Comparison of ENCODE assay signal across 29 cellular contexts in the genomic region with DNA sequence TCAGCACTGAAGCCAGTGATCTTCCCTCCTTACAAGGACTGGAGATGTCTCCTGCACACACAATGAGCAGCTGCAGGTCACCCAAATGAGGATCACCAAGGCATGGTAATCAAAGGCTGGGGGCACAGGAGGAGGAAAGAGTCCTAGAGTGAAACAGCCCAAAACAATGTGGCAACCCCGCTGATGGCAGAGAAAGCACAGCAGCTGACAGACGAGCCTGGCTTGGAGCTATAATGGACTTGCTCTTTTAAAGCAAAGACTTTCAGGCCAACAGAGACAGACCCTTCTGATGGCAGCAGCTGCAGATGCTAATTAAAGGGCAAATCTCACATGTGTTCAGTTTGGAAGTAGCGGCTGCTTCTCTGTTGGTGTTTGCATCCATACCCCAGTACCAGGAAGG.
"Had no signal": no experiment of that assay in that cellular context is flagged by ENCODE, and none has a peak within 500 bp of the region (broad histone marks: within the 10 kb centered on the region; RNA-seq: fewer than 3 reads in every experiment).

No MANE protein-coding gene starts in this region.

- H3K4me1 Mint-ChIP-seq: immature natural killer cell; naive thymus-derived CD4-positive, alpha-beta T cell; stimulated activated effector memory CD8-positive, alpha-beta T cell treated with anti-CD3 and anti-CD28 coated beads, Interleukin-12 subunit alpha, Interleukin-12 subunit beta, amount 100 ng/mL, for 72 hours had no signal

- H3K4me3 Mint-ChIP-seq: immature natural killer cell; naive thymus-derived CD4-positive, alpha-beta T cell; natural killer cell treated with Interleukin-12 subunit alpha and Interleukin-12 subunit beta and Interleukin-15 and Interleukin-18, amount 100 ng/mL, for 72 hours; neural crest cell; stimulated activated effector memory CD8-positive, alpha-beta T cell treated with anti-CD3 and anti-CD28 coated beads, Interleukin-12 subunit alpha, Interleukin-12 subunit beta, amount 100 ng/mL, for 72 hours; stimulated activated naive CD8-positive, alpha-beta T cell treated with anti-CD3 and anti-CD28 coated beads, Interleukin-15, Interleukin-2, amounts not matched to agents 100 ng/mL and 50 ng/mL, for 24 hours; type B pancreatic cell had no signal

- DNase-seq: hypothalamus; immature natural killer cell; kidney; left colon; left lung; lower lobe of right lung; mammary epithelial cell; mesenchymal stem cell; naive thymus-derived CD4-positive, alpha-beta T cell; pancreas; posterior cingulate gyrus; retina; right cardiac atrium; small intestine; spleen; stimulated activated CD4-positive, alpha-beta T cell treated with anti-CD3 and anti-CD28 coated beads, Interleukin-4, amount 100 ng/mL, for 24 hours; stimulated activated naive CD4-positive, alpha-beta T cell; tibial artery; uterus had no signal

- H3K9me3 Mint-ChIP-seq: immature natural killer cell; natural killer cell treated with Interleukin-12 subunit alpha and Interleukin-12 subunit beta and Interleukin-15 and Interleukin-18, amount 100 ng/mL, for 72 hours; neural crest cell had no signal

- H3K36me3 ChIP-seq: left lung, lower lobe of right lung, pancreas, prostate gland, suprapubic skin, thoracic aorta, tibial artery, uterus had no signal

- H3K27me3 ChIP-seq: left lung, pancreas, spleen, suprapubic skin, tibial artery, uterus had no signal

- ATAC-seq: left colon; left lung; lower lobe of right lung; naive thymus-derived CD4-positive, alpha-beta T cell; natural killer cell treated with Interleukin-12 subunit alpha and Interleukin-12 subunit beta and Interleukin-15 and Interleukin-18, amount 100 ng/mL, for 72 hours; pancreas; right cardiac atrium; sciatic nerve; stimulated activated effector memory CD8-positive, alpha-beta T cell treated with anti-CD3 and anti-CD28 coated beads, Interleukin-12 subunit alpha, Interleukin-12 subunit beta, amount 100 ng/mL, for 72 hours had no signal

- H3K27ac Mint-ChIP-seq: immature natural killer cell; naive thymus-derived CD4-positive, alpha-beta T cell; natural killer cell treated with Interleukin-12 subunit alpha and Interleukin-12 subunit beta and Interleukin-15 and Interleukin-18, amount 100 ng/mL, for 72 hours; stimulated activated effector memory CD8-positive, alpha-beta T cell treated with anti-CD3 and anti-CD28 coated beads, Interleukin-12 subunit alpha, Interleukin-12 subunit beta, amount 100 ng/mL, for 72 hours; stimulated activated naive CD8-positive, alpha-beta T cell treated with anti-CD3 and anti-CD28 coated beads, Interleukin-15, Interleukin-2, amounts not matched to agents 100 ng/mL and 50 ng/mL, for 24 hours; type B pancreatic cell had no signal

- H3K27ac ChIP-seq: left lung, lower lobe of right lung, pancreas, prostate gland, spleen, suprapubic skin, thoracic aorta, tibial artery, uterus had no signal

- H3K36me3 Mint-ChIP-seq: stimulated activated effector memory CD8-positive, alpha-beta T cell treated with anti-CD3 and anti-CD28 coated beads, Interleukin-12 subunit alpha, Interleukin-12 subunit beta, amount 100 ng/mL, for 72 hours had no signal

- H3K9me3 ChIP-seq: left lung, lower lobe of right lung, pancreas, prostate gland, thoracic aorta, uterus had no signal

- H3K27me3 Mint-ChIP-seq: naive thymus-derived CD4-positive, alpha-beta T cell; natural killer cell treated with Interleukin-12 subunit alpha and Interleukin-12 subunit beta and Interleukin-15 and Interleukin-18, amount 100 ng/mL, for 72 hours; stimulated activated naive CD8-positive, alpha-beta T cell treated with anti-CD3 and anti-CD28 coated beads, Interleukin-15, Interleukin-2, amounts not matched to agents 100 ng/mL and 50 ng/mL, for 24 hours; type B pancreatic cell had no signal

- H3K4me1 ChIP-seq: left lung, lower lobe of right lung, pancreas, prostate gland, spleen, suprapubic skin, tibial artery, uterus had no signal

- H3K4me3 ChIP-seq: left lung, lower lobe of right lung, pancreas, prostate gland, spleen, suprapubic skin, thoracic aorta, tibial artery, uterus had no signal

- FAIRE-seq: islet of Langerhans, kidney, pancreas, small intestine had no signal
